ENCODE assay signal across 33 cellular contexts in the genomic region with DNA sequence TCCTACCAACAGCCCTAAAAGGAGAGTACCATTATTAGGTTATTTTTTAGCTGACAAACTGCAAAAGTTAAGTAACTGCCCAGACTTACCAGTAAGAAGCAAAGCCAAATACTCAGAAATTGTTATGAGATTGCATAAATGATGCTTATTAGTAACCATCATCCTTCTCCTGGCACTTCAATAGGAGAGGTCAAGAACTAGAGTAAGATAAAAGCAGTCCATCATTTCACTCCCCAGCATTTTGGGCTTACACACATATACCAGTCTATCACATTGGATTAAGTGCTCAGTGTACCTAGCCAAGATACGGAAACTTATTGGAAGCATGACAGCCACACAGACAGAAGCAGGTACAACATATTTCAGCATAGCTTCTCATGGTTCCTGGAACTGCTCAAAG.
"Had no signal": no experiment of that assay in that cellular context is flagged by ENCODE, and none has a peak within 500 bp of the region (broad histone marks: within the 10 kb centered on the region; RNA-seq: fewer than 3 reads in every experiment).

No MANE protein-coding gene starts in this region.

- H3K4me3 Mint-ChIP-seq: activated CD4-positive, alpha-beta memory T cell treated with anti-CD3 and anti-CD28 coated beads, Interleukin-2, amount 10 ng/mL, durations not matched to agents 7 days and 5 days; activated CD4-positive, alpha-beta T cell treated with anti-CD3 and anti-CD28 coated beads for 36 hours; activated CD4-positive, alpha-beta T cell treated with anti-CD3 and anti-CD28 coated beads, Interleukin-2, amount 10 ng/mL, durations not matched to agents 7 days and 5 days; activated CD8-positive, alpha-beta memory T cell treated with anti-CD3 and anti-CD28 coated beads, Interleukin-2, amount 10 ng/mL, durations not matched to agents 7 days and 5 days; activated CD8-positive, alpha-beta T cell treated with anti-CD3 and anti-CD28 coated beads, Interleukin-2, amount 10 ng/mL, durations not matched to agents 7 days and 5 days; activated naive CD4-positive, alpha-beta T cell treated with anti-CD3 and anti-CD28 coated beads, Interleukin-2, amount 10 ng/mL, durations not matched to agents 7 days and 5 days; activated naive CD4-positive, alpha-beta T cell treated with anti-CD3 and anti-CD28 coated beads, Interleukin-2, amount 50 U/mL, for 24 hours; activated naive CD8-positive, alpha-beta T cell; activated naive CD8-positive, alpha-beta T cell treated with anti-CD3 and anti-CD28 coated beads, Interleukin-2, amount 10 ng/mL, durations not matched to agents 7 days and 5 days; activated naive CD8-positive, alpha-beta T cell treated with anti-CD3 and anti-CD28 coated beads, Interleukin-2, amount 50 U/mL, for 24 hours; activated T-cell treated with anti-CD3 and anti-CD28 coated beads, Interleukin-2, amount 50 U/mL, for 24 hours; T-helper 17 cell; WTC11 had no signal

- H3K27me3 ChIP-seq: ascending aorta, body of pancreas, brain microvascular endothelial cell, breast epithelium had no signal

- DNase-seq: activated CD4-positive, alpha-beta memory T cell treated with anti-CD3 and anti-CD28 coated beads, Interleukin-2, amount 10 ng/mL, durations not matched to agents 7 days and 5 days; activated CD4-positive, alpha-beta T cell treated with anti-CD3 and anti-CD28 coated beads for 1 hour; activated CD4-positive, alpha-beta T cell treated with anti-CD3 and anti-CD28 coated beads for 36 hours; activated CD4-positive, alpha-beta T cell treated with anti-CD3 and anti-CD28 coated beads for 48 hours; activated CD4-positive, alpha-beta T cell treated with anti-CD3 and anti-CD28 coated beads, Interleukin-2, amount 10 ng/mL, durations not matched to agents 7 days and 5 days; activated CD4-positive, alpha-beta T cell treated with anti-CD3 and anti-CD28 coated beads, Interleukin-2, amount 50 U/mL, for 48 hours; activated CD4-positive, CD25-positive, alpha-beta regulatory T cell; activated CD8-positive, alpha-beta memory T cell treated with anti-CD3 and anti-CD28 coated beads for 24 hours; activated CD8-positive, alpha-beta memory T cell treated with anti-CD3 and anti-CD28 coated beads, Interleukin-2, amount 10 ng/mL, durations not matched to agents 7 days and 5 days; activated CD8-positive, alpha-beta memory T cell treated with anti-CD3 and anti-CD28 coated beads, Interleukin-2, amount 50 U/mL, for 48 hours; activated CD8-positive, alpha-beta T cell treated with anti-CD3 and anti-CD28 coated beads, Interleukin-2, amount 10 ng/mL, durations not matched to agents 7 days and 5 days; activated effector memory CD4-positive, alpha-beta T cell treated with Interleukin-2 at 50 U/mL for 16 hours; activated gamma-delta T cell; activated naive CD4-positive, alpha-beta T cell treated with anti-CD3 and anti-CD28 coated beads, Interleukin-2, amount 10 ng/mL, durations not matched to agents 7 days and 5 days; activated naive CD4-positive, alpha-beta T cell treated with Interleukin-2 at 50 U/mL for 16 hours; activated naive CD8-positive, alpha-beta T cell treated with anti-CD3 and anti-CD28 coated beads, Interleukin-2, amount 10 ng/mL, durations not matched to agents 7 days and 5 days; activated naive CD8-positive, alpha-beta T cell treated with anti-CD3 and anti-CD28 coated beads, Interleukin-2, amount 50 U/mL, for 24 hours; activated T-cell treated with anti-CD3 and anti-CD28 coated beads, Interleukin-2, amount 50 U/mL, for 24 hours; activated T-cell treated with anti-CD3 and anti-CD28 coated beads, Interleukin-2, amount 50 U/mL, for 48 hours; amygdala; anterior cingulate cortex; body of pancreas; central memory CD4-positive, alpha-beta T cell; T-helper 17 cell; T1000; WERI-Rb-1 had no signal

- H3K4me1 ChIP-seq: ascending aorta, body of pancreas, breast epithelium had no signal

- H3K9me3 ChIP-seq: ascending aorta, body of pancreas, breast epithelium had no signal

- H3K4me1 Mint-ChIP-seq: activated CD4-positive, alpha-beta memory T cell treated with anti-CD3 and anti-CD28 coated beads, Interleukin-2, amount 10 ng/mL, durations not matched to agents 7 days and 5 days; activated CD4-positive, alpha-beta T cell treated with anti-CD3 and anti-CD28 coated beads for 36 hours; activated CD4-positive, alpha-beta T cell treated with anti-CD3 and anti-CD28 coated beads, Interleukin-2, amount 10 ng/mL, durations not matched to agents 7 days and 5 days; activated CD8-positive, alpha-beta memory T cell treated with anti-CD3 and anti-CD28 coated beads, Interleukin-2, amount 10 ng/mL, durations not matched to agents 7 days and 5 days; activated naive CD4-positive, alpha-beta T cell treated with anti-CD3 and anti-CD28 coated beads, Interleukin-2, amount 10 ng/mL, durations not matched to agents 7 days and 5 days; activated naive CD4-positive, alpha-beta T cell treated with anti-CD3 and anti-CD28 coated beads, Interleukin-2, amount 50 U/mL, for 24 hours; activated naive CD8-positive, alpha-beta T cell treated with anti-CD3 and anti-CD28 coated beads, Interleukin-2, amount 10 ng/mL, durations not matched to agents 7 days and 5 days; T-helper 17 cell had no signal

- H3K36me3 ChIP-seq: ascending aorta, brain microvascular endothelial cell, breast epithelium, WERI-Rb-1 had no signal

- H3K27ac Mint-ChIP-seq: activated CD4-positive, alpha-beta memory T cell treated with anti-CD3 and anti-CD28 coated beads, Interleukin-2, amount 10 ng/mL, durations not matched to agents 7 days and 5 days; activated CD4-positive, alpha-beta T cell treated with anti-CD3 and anti-CD28 coated beads for 36 hours; activated CD4-positive, alpha-beta T cell treated with anti-CD3 and anti-CD28 coated beads, Interleukin-2, amount 10 ng/mL, durations not matched to agents 7 days and 5 days; activated CD8-positive, alpha-beta memory T cell treated with anti-CD3 and anti-CD28 coated beads, Interleukin-2, amount 10 ng/mL, durations not matched to agents 7 days and 5 days; activated CD8-positive, alpha-beta T cell treated with anti-CD3 and anti-CD28 coated beads, Interleukin-2, amount 10 ng/mL, durations not matched to agents 7 days and 5 days; activated naive CD4-positive, alpha-beta T cell treated with anti-CD3 and anti-CD28 coated beads, Interleukin-2, amount 10 ng/mL, durations not matched to agents 7 days and 5 days; activated naive CD4-positive, alpha-beta T cell treated with anti-CD3 and anti-CD28 coated beads, Interleukin-2, amount 50 U/mL, for 24 hours; activated naive CD8-positive, alpha-beta T cell; activated naive CD8-positive, alpha-beta T cell treated with anti-CD3 and anti-CD28 coated beads, Interleukin-2, amount 10 ng/mL, durations not matched to agents 7 days and 5 days; activated naive CD8-positive, alpha-beta T cell treated with anti-CD3 and anti-CD28 coated beads, Interleukin-2, amount 50 U/mL, for 24 hours; activated T-cell treated with anti-CD3 and anti-CD28 coated beads, Interleukin-2, amount 50 U/mL, for 24 hours; activated T-helper 2 cell treated with anti-CD3 and anti-CD28 coated beads, Interferon-gamma antibody, Interleukin-2, Interleukin-4, amounts not matched to agents 10 μg/mL and 5 μg/mL and 100 μg/mL, durations not matched to agents 14 hours and 24 hours and 36 hours; T-helper 17 cell; WTC11 had no signal

- H3K27ac ChIP-seq: ascending aorta, body of pancreas, breast epithelium, WERI-Rb-1 had no signal

- H3K9me3 Mint-ChIP-seq: activated CD4-positive, alpha-beta memory T cell treated with anti-CD3 and anti-CD28 coated beads, Interleukin-2, amount 10 ng/mL, durations not matched to agents 7 days and 5 days; activated CD4-positive, alpha-beta T cell treated with anti-CD3 and anti-CD28 coated beads, Interleukin-2, amount 10 ng/mL, durations not matched to agents 7 days and 5 days; activated naive CD4-positive, alpha-beta T cell treated with anti-CD3 and anti-CD28 coated beads, Interleukin-2, amount 10 ng/mL, durations not matched to agents 7 days and 5 days; activated naive CD4-positive, alpha-beta T cell treated with anti-CD3 and anti-CD28 coated beads, Interleukin-2, amount 50 U/mL, for 24 hours; activated naive CD8-positive, alpha-beta T cell treated with anti-CD3 and anti-CD28 coated beads, Interleukin-2, amount 10 ng/mL, durations not matched to agents 7 days and 5 days; activated naive CD8-positive, alpha-beta T cell treated with anti-CD3 and anti-CD28 coated beads, Interleukin-2, amount 50 U/mL, for 24 hours; activated T-cell treated with anti-CD3 and anti-CD28 coated beads, Interleukin-2, amount 50 U/mL, for 24 hours had no signal

- H3K4me3 ChIP-seq: ascending aorta, body of pancreas, breast epithelium had no signal

- H3K36me3 Mint-ChIP-seq: activated CD8-positive, alpha-beta memory T cell treated with anti-CD3 and anti-CD28 coated beads, Interleukin-2, amount 10 ng/mL, durations not matched to agents 7 days and 5 days; activated naive CD4-positive, alpha-beta T cell treated with anti-CD3 and anti-CD28 coated beads, Interleukin-2, amount 10 ng/mL, durations not matched to agents 7 days and 5 days; activated naive CD4-positive, alpha-beta T cell treated with anti-CD3 and anti-CD28 coated beads, Interleukin-2, amount 50 U/mL, for 24 hours; activated naive CD8-positive, alpha-beta T cell; activated naive CD8-positive, alpha-beta T cell treated with anti-CD3 and anti-CD28 coated beads, Interleukin-2, amount 10 ng/mL, durations not matched to agents 7 days and 5 days; WTC11 had no signal
